In genomic region chr16:3654249-3654991, GRCh38 we compare ENCODE assay signal across 8 cellular contexts. TPM values are rescaled to one million over a fixed set of nuclear protein-coding genes. Genes with fewer than 3 reads are reported as not detected.
DNase-seq lines count a peak whose midpoint lies in the region; ATAC-seq, FAIRE-seq and TF ChIP-seq lines count a peak whose summit lies in the region.

DNASE1 (plus strand) TSS chr16:3654691; CDS start chr16:3655374, 683 bp downstream.

- H3K4me3 Mint-ChIP-seq in activated T-cell treated with anti-CD3 and anti-CD28 coated beads, Interleukin-2, amount 50 U/mL, for 24 hours: no peak within 1 kb of the TSS
- H3K4me3 Mint-ChIP-seq in neural progenitor cell: peak within 1 kb of the TSS; percentile 46

- peak within 1 kb of the TSS; percentile 8; the same call in 1 of the 2 replicates for H3K4me2 ChIP-seq in OCI-LY7 (ENCODE audit: low read length)
- no peak within 1 kb of the TSS for H3K4me2 ChIP-seq in neural progenitor cell

- CTCF ChIA-PET in OCI-LY7 (lab: Charles Lee; ENCODE audit: unreplicated experiment): no interaction called here

- WGBS in transverse colon (ENCODE audit: low coverage in 1 of 2), 2 donors: 56% methylated on average over 14 of the region's 14 CpGs; no CpG with 5 or more reads in 1 of the 2 donors

- H3K36me3 Mint-ChIP-seq in activated T-cell treated with anti-CD3 and anti-CD28 coated beads, Interleukin-2, amount 50 U/mL, for 24 hours (ENCODE audit: low read depth): peaks cover 85% of the 10 kb centered on the region
- H3K36me3 Mint-ChIP-seq in neural progenitor cell: peaks cover 21% of the 10 kb centered on the region

- H2AFZ ChIP-seq in OCI-LY7 (ENCODE audit: low read length) (no peak within 1 kb of the TSS), neural progenitor cell (replicated peaks) (no peak within 1 kb of the TSS)

- H3K36me3 ChIP-seq in OCI-LY7 (ENCODE audit: insufficient read depth, low read length) (peaks cover 81% of the 10 kb centered on the region), neural progenitor cell (no peaks in the 10 kb centered on the region), transverse colon (peaks cover 0 to 22% (median 3%) of the 10 kb centered on the region in 4 donors)

- TF ChIP-seq EP300 in transverse colon (IDR thresholded peaks at IDR 0.05; ENCODE audit: low read depth): no peak

- intact Hi-C loops in OCI-LY7 (cut with micrococcal nuclease; ENCODE audit: unreplicated experiment) (loop anchor here (1.0 to 2.0 kb wide), 2 partner anchors 28 to 127 kb away; no protein-coding TSS in a partner anchor), transverse colon (cut with DNase I; ENCODE audit: low total_unique reads) (no loop called here)

- no peaks in the 10 kb centered on the region for H3K9me2 ChIP-seq in OCI-LY7 (ENCODE audit: insufficient read depth, low read length)

- H3K9me3 Mint-ChIP-seq in activated T-cell treated with anti-CD3 and anti-CD28 coated beads, Interleukin-2, amount 50 U/mL, for 24 hours: no peaks in the 10 kb centered on the region
- no peaks in the 10 kb centered on the region for H3K9me3 Mint-ChIP-seq in neural progenitor cell

- H4K20me1 ChIP-seq in OCI-LY7 (ENCODE audit: insufficient read depth, low read length) (no peaks in the 10 kb centered on the region), neural progenitor cell (ENCODE audit: low read depth) (peaks cover 20% of the 10 kb centered on the region)

- BruUV-seq in OCI-LY7 (replicated peaks; lab: Mats Ljungman, UMichigan): no TSS peak

- TF ChIP-seq CTCF in AG09309 (IDR thresholded peaks at IDR 0.05; ENCODE audit: control insufficient read depth, insufficient read depth, low read depth, low read length, missing control alignments) (peak; percentile 76), OCI-LY7 (conservative IDR thresholded peaks at IDR 0.05; ENCODE audit: low read length) (peak; percentile 88), fibroblast of pulmonary artery (IDR thresholded peaks at IDR 0.05; ENCODE audit: low read length, missing control alignments) (peak; percentile 71), neural progenitor cell (IDR thresholded peaks at IDR 0.05) (peak; percentile 73), transverse colon (IDR thresholded peaks at IDR 0.05) (peak; percentile 60 to 78 (median 68))

- no peak for TF ChIP-seq POLR2A in transverse colon (IDR thresholded peaks at IDR 0.05)

- H3K27me3 ChIP-seq in neural progenitor cell (no peaks in the 10 kb centered on the region), transverse colon (no peaks in the 10 kb centered on the region)

- FAIRE-seq in GM19239 (lab: Jason Lieb, UNC): peak; percentile 87

- H3K27ac ChIP-seq in OCI-LY7 (ENCODE audit: low read depth, low read length, poor library complexity, severe bottlenecking): peak within 1 kb of the TSS; percentile 51
- H3K27ac ChIP-seq in neural progenitor cell: no peak within 1 kb of the TSS
- peak within 1 kb of the TSS; percentile 32 to 67 (median 62) for H3K27ac ChIP-seq in transverse colon

- H3K9ac ChIP-seq in neural progenitor cell: no peak within 1 kb of the TSS

- H3K4me3 ChIP-seq in AG09309 (ENCODE audit: control insufficient read depth, low read depth, low read length): no peak within 1 kb of the TSS
- H3K4me3 ChIP-seq in OCI-LY7 (ENCODE audit: low read depth, low read length, poor library complexity, severe bottlenecking): no peak within 1 kb of the TSS
- no peak within 1 kb of the TSS for H3K4me3 ChIP-seq in fibroblast of pulmonary artery (replicated peaks; ENCODE audit: low read depth, low read length)
- no peak within 1 kb of the TSS for H3K4me3 ChIP-seq in neural progenitor cell
- H3K4me3 ChIP-seq in transverse colon: no peak within 1 kb of the TSS

- in situ Hi-C loops in transverse colon (cut with MboI; ENCODE audit: low pct_ligation_motif_present in 1 of 4, low pct_unique_long_range_greater_than_20kb in 1 of 4, low sequenced_read_pairs in 3 of 4): no loop called here

- DNase-seq in AG09309 (ENCODE audit: low read depth) (peak; percentile 7), GM19239 (ENCODE audit: insufficient read length, low spot score) (peak; percentile 79), OCI-LY7 (ENCODE audit: low spot score) (peak; percentile 86), fibroblast of pulmonary artery (ENCODE audit: low read depth) (peak; percentile 67), neural progenitor cell (ENCODE audit: low spot score) (peak; percentile 63), transverse colon (peak; percentile 74)
- peak; percentile 71 for DNase-seq in activated T-cell treated with anti-CD3 and anti-CD28 coated beads, Interleukin-2, amount 50 U/mL, for 24 hours

- peak within 1 kb of the TSS; percentile 33 for H3K27ac Mint-ChIP-seq in activated T-cell treated with anti-CD3 and anti-CD28 coated beads, Interleukin-2, amount 50 U/mL, for 24 hours
- H3K27ac Mint-ChIP-seq in neural progenitor cell: no peak within 1 kb of the TSS

- peaks cover 4% of the 10 kb centered on the region for H3F3A ChIP-seq in neural progenitor cell (ENCODE audit: low read depth)

- no peaks in the 10 kb centered on the region for H3K79me2 ChIP-seq in OCI-LY7 (ENCODE audit: insufficient read depth, low read depth, low read length)
- no peaks in the 10 kb centered on the region for H3K79me2 ChIP-seq in neural progenitor cell (ENCODE audit: low read depth)

- no peak for ATAC-seq in HG03571 (IDR thresholded peaks at IDR 0.05; ENCODE audit: unreplicated experiment)

- POLR2A ChIA-PET in OCI-LY7 (lab: Charles Lee): no interaction called here

- H3K9me3 ChIP-seq in OCI-LY7 (ENCODE audit: low read length) (no peaks in the 10 kb centered on the region), neural progenitor cell (ENCODE audit: low read depth) (no peaks in the 10 kb centered on the region), transverse colon (no peaks in the 10 kb centered on the region)

- peaks cover 6% of the 10 kb centered on the region for H3K4me1 Mint-ChIP-seq in activated T-cell treated with anti-CD3 and anti-CD28 coated beads, Interleukin-2, amount 50 U/mL, for 24 hours (ENCODE audit: low read depth)
- peaks cover 5% of the 10 kb centered on the region for H3K4me1 Mint-ChIP-seq in neural progenitor cell

- no peaks in the 10 kb centered on the region for H3K27me3 Mint-ChIP-seq in activated T-cell treated with anti-CD3 and anti-CD28 coated beads, Interleukin-2, amount 50 U/mL, for 24 hours
- H3K27me3 Mint-ChIP-seq in neural progenitor cell (ENCODE audit: insufficient read depth, low read depth): peaks cover 8% of the 10 kb centered on the region

- H3K4me1 ChIP-seq in OCI-LY7 (ENCODE audit: insufficient read depth, low read length, poor library complexity, severe bottlenecking) (peaks cover 12% of the 10 kb centered on the region), neural progenitor cell (no peaks in the 10 kb centered on the region), transverse colon (peaks cover 0 to 13% (median 6%) of the 10 kb centered on the region in 4 donors)

RNA-seq across cellular contexts. Expression of gene DNASE1, which starts in this region (rescaled TPM):
- 38.3 and 45.5 TPM in 2 replicates for total RNA-seq in OCI-LY7 (2014; rRNA removed; shearing (Covaris generic))
- total RNA-seq in OCI-LY7 (2022): 75.4 and 84.8 TPM in 2 replicates
- 22.8 and 33.0 TPM in 2 replicates for total RNA-seq in neural progenitor cell (ENCODE audit: low replicate concordance)
- 100 to 1,000 TPM in 1 of 4 donors, 10 to 100 TPM in 3; 27.3 to 139 (median 36.5) TPM for total RNA-seq in transverse colon

Comparison
In these comparisons a context has a peak if more than half of its experiments do, and no peak if none do; other contexts are left out.
1. DNase-seq: peak in every context shown above with its lines; median percentile 86 in OCI-LY7; 79 in GM19239; 74 in transverse colon; 71 in activated T-cell treated with anti-CD3 and anti-CD28 coated beads, Interleukin-2, amount 50 U/mL, for 24 hours; 67 in fibroblast of pulmonary artery; 63 in neural progenitor cell; 7 in AG09309.